ENCODE assay signal across 9 cellular contexts in genomic region chr12:44812062-44812461, GRCh38.
A peak's percentile ranks its signal among the peaks of the same experiment; 100 is the strongest.
DNase-seq lines count a peak whose midpoint lies in the region; ATAC-seq and TF ChIP-seq lines count a peak whose summit lies in the region.
"Had no signal": no experiment of that assay in that cellular context is flagged by ENCODE, and none has a peak within 500 bp of the region (broad histone marks: within the 10 kb centered on the region; RNA-seq: fewer than 3 reads in every experiment).

No MANE protein-coding gene starts in this region.

- no peaks in the 10 kb centered on the region for H3K9me3 ChIP-seq in naive thymus-derived CD4-positive, alpha-beta T cell (ENCODE audit: control insufficient read depth in 2 of 3, low read length in 3 of 3)
- H3K9me3 ChIP-seq in suprapubic skin: no peaks in the 10 kb centered on the region
- H3K9me3 ChIP-seq: testis had no signal

- 89% methylated on average over 1 of the region's 1 CpG for WGBS in suprapubic skin

- POLR2A ChIA-PET in naive thymus-derived CD4-positive, alpha-beta T cell (lab: Charles Lee): interaction anchor here (1.0 to 2.2 kb wide), 10 partner anchors 13 to 66 kb away, joined by 3 to 24 read pairs (median 6); partner anchors contain the start of gene NELL2

- no peaks in the 10 kb centered on the region for H3K36me3 ChIP-seq in naive thymus-derived CD4-positive, alpha-beta T cell (ENCODE audit: control insufficient read depth in 2 of 3, insufficient read depth in 3 of 3, low read length in 3 of 3)
- H3K36me3 ChIP-seq in suprapubic skin: no peaks in the 10 kb centered on the region

- intact Hi-C loops in naive thymus-derived CD4-positive, alpha-beta T cell (cut with micrococcal nuclease): loop anchor here (1.0 to 5.0 kb wide), 8 partner anchors 16 to 795 kb away; no protein-coding TSS in a partner anchor

- peaks cover 14 to 15% of the 10 kb centered on the region in 2 donors for H3K4me1 ChIP-seq in naive thymus-derived CD4-positive, alpha-beta T cell (ENCODE audit: control insufficient read depth in 2 of 2, insufficient read depth in 2 of 2, low read length in 2 of 2)
- H3K4me1 ChIP-seq in suprapubic skin: no peaks in the 10 kb centered on the region
- H3K4me1 ChIP-seq: testis had no signal

- H3K4me3 ChIP-seq in naive thymus-derived CD4-positive, alpha-beta T cell (ENCODE audit: low read length): no peak overlapping the region
- H3K4me3 ChIP-seq in suprapubic skin: no peak overlapping the region
- H3K4me3 ChIP-seq: testis had no signal

- CTCF ChIA-PET in naive thymus-derived CD4-positive, alpha-beta T cell (lab: Charles Lee): interaction anchor here (0.6 to 4.8 kb wide), 17 partner anchors 10 to 796 kb away, joined by 3 to 99 read pairs (median 5); partner anchors contain the start of gene NELL2

- no peak for TF ChIP-seq CTCF in suprapubic skin (IDR thresholded peaks at IDR 0.05)

- H3K4me1 Mint-ChIP-seq in naive thymus-derived CD4-positive, alpha-beta T cell: peaks cover 8 to 50% (median 38%) of the 10 kb centered on the region in 7 donors

- peak; percentile 55 for ATAC-seq in HG02588 (IDR thresholded peaks at IDR 0.05; ENCODE audit: unreplicated experiment)
- peak; percentile 79 for ATAC-seq in naive thymus-derived CD4-positive, alpha-beta T cell
- ATAC-seq in HG02623 (IDR thresholded peaks at IDR 0.05; ENCODE audit: unreplicated experiment): no peak

- H3K27me3 Mint-ChIP-seq in naive thymus-derived CD4-positive, alpha-beta T cell: no peaks in the 10 kb centered on the region

- H3K27me3 ChIP-seq in naive thymus-derived CD4-positive, alpha-beta T cell (ENCODE audit: control insufficient read depth in 2 of 2, insufficient read depth in 2 of 2, low read length in 2 of 2): no peaks in the 10 kb centered on the region
- no peaks in the 10 kb centered on the region for H3K27me3 ChIP-seq in suprapubic skin
- H3K27me3 ChIP-seq: testis had no signal

- DNase-seq in NCI-H748 (lab: John Stamatoyannopoulos, UW; ENCODE audit: unreplicated experiment): peak; percentile 1
- DNase-seq in NCI-H748 treated with DMSO at 0.1 percent for 48 hours (lab: John Stamatoyannopoulos, UW): no peak
- peak; percentile 36 for DNase-seq in activated CD4-positive, alpha-beta T cell treated with anti-CD3 and anti-CD28 coated beads, Interleukin-2, amount 50 U/mL, for 1 hour
- peak in 7 of 9 donors; percentile 42 to 65 (median 60) for DNase-seq in naive thymus-derived CD4-positive, alpha-beta T cell
- DNase-seq in suprapubic skin (ENCODE audit: low spot score in 2 of 2): no peak
- DNase-seq in COLO668 (lab: John Stamatoyannopoulos, UW; ENCODE audit: unreplicated experiment): no peak
- DNase-seq: testis had no signal

- no peak for TF ChIP-seq POLR2A in suprapubic skin (IDR thresholded peaks at IDR 0.05)

- no peaks in the 10 kb centered on the region for H3K9me3 Mint-ChIP-seq in naive thymus-derived CD4-positive, alpha-beta T cell

- no peak overlapping the region for H3K27ac ChIP-seq in naive thymus-derived CD4-positive, alpha-beta T cell (ENCODE audit: low read depth, low read length)
- H3K27ac ChIP-seq in suprapubic skin: no peak overlapping the region
- H3K27ac ChIP-seq: testis had no signal

- TF ChIP-seq EP300 in suprapubic skin (IDR thresholded peaks at IDR 0.05): no peak

- peaks cover 0 to 15% (median 11%) of the 10 kb centered on the region in 5 donors for H3K36me3 Mint-ChIP-seq in naive thymus-derived CD4-positive, alpha-beta T cell

- peak overlapping the region in 3 of 10 donors; percentile 14 to 38 (median 34) for H3K4me3 Mint-ChIP-seq in naive thymus-derived CD4-positive, alpha-beta T cell

- H3K27ac Mint-ChIP-seq in naive thymus-derived CD4-positive, alpha-beta T cell: peak overlapping the region in 6 of 9 donors; percentile 21 to 77 (median 41)

Comparison
In these comparisons a context has a peak if more than half of its experiments do, and no peak if none do; other contexts are left out.
1. DNase-seq: peak in NCI-H748 (single experiment), activated CD4-positive, alpha-beta T cell treated with anti-CD3 and anti-CD28 coated beads, Interleukin-2, amount 50 U/mL, for 1 hour (single experiment) and naive thymus-derived CD4-positive, alpha-beta T cell (7 of 9); none in NCI-H748 treated with DMSO at 0.1 percent for 48 hours (single experiment), suprapubic skin (0 of 2) and COLO668 (single experiment).